14 cellular contexts compared by ENCODE assay signal in genomic region chr3:120470870-120471269, GRCh38. TPM values are rescaled to one million over a fixed set of nuclear protein-coding genes. Genes with fewer than 3 reads are reported as not detected.
DNase-seq lines count a peak whose midpoint lies in the region; FAIRE-seq and TF ChIP-seq lines count a peak whose summit lies in the region.
"Had no signal": no experiment of that assay in that cellular context is flagged by ENCODE, and none has a peak within 500 bp of the region (broad histone marks: within the 10 kb centered on the region; RNA-seq: fewer than 3 reads in every experiment).

No MANE protein-coding gene starts in this region.

- no peak for FAIRE-seq in RCC 7860 (lab: Jason Lieb, UNC)
- FAIRE-seq: endothelial cell of umbilical vein, GM12892, urothelium cell line had no signal

- no peaks in the 10 kb centered on the region for H3K4me1 ChIP-seq in cardiac muscle cell (ENCODE audit: low read depth)
- H3K4me1 ChIP-seq: spleen had no signal

- no peak for DNase-seq in Calu3
- peak; percentile 10 for DNase-seq in RCC 7860 (ENCODE audit: low spot score)
- DNase-seq in cardiac muscle cell (ENCODE audit: low read depth in 1 of 2, low spot score in 1 of 2): peak in 1 of 2 donors; percentile 10
- no peak for DNase-seq in osteocyte (ENCODE audit: extremely low spot score, unreplicated experiment)
- DNase-seq in NCI-H1105 treated with DMSO at 0.1 percent for 48 hours (lab: John Stamatoyannopoulos, UW): no peak
- DNase-seq in activated CD8-positive, alpha-beta memory T cell treated with anti-CD3 and anti-CD28 coated beads, Interleukin-2, amount 50 U/mL, for 48 hours: no peak
- no peak for DNase-seq in stimulated activated naive CD4-positive, alpha-beta T cell (lab: John Stamatoyannopoulos, UW)
- no peak for DNase-seq in activated naive CD4-positive, alpha-beta T cell treated with anti-CD3 and anti-CD28 coated beads, Interleukin-2, amount 10 ng/mL, durations not matched to agents 7 days and 5 days
- DNase-seq: natural killer cell, NCI-H2029 treated with DMSO at 0.1 percent for 48 hours, spleen had no signal

- H3K9me3 ChIP-seq in cardiac muscle cell (ENCODE audit: low read depth): no peaks in the 10 kb centered on the region
- H3K9me3 ChIP-seq: spleen had no signal

- intact Hi-C loops in Calu3 (cut with micrococcal nuclease; ENCODE audit: unreplicated experiment): no loop called here

- no peaks in the 10 kb centered on the region for H3K27me3 ChIP-seq in cardiac muscle cell

- H3K27ac ChIP-seq in cardiac muscle cell: peak overlapping the region; percentile 17
- H3K27ac ChIP-seq: spleen had no signal

- CTCF ChIA-PET in Calu3 (lab: Charles Lee): interaction anchor here (1.2 kb wide), 1 partner anchor 18 kb away, joined by 3 read pairs; no protein-coding TSS in a partner anchor
- CTCF ChIA-PET in activated naive CD4-positive, alpha-beta T cell treated with anti-CD3 and anti-CD28 coated beads, Interleukin-2, amount 10 ng/mL, durations not matched to agents 7 days and 5 days (lab: Charles Lee): no interaction called here

- no peak for TF ChIP-seq CTCF in Calu3 (IDR thresholded peaks at IDR 0.05; ENCODE audit: unreplicated experiment)
- no peak for TF ChIP-seq CTCF in cardiac muscle cell (IDR thresholded peaks at IDR 0.05; ENCODE audit: low read depth, low read length)
- no peak for TF ChIP-seq CTCF in osteocyte (IDR thresholded peaks at IDR 0.05)

- no peaks in the 10 kb centered on the region for H3K36me3 ChIP-seq in cardiac muscle cell
- H3K36me3 ChIP-seq: spleen had no signal

- no peaks in the 10 kb centered on the region for H3K27me3 Mint-ChIP-seq in Calu3 (ENCODE audit: unreplicated experiment)
- H3K27me3 Mint-ChIP-seq in osteocyte (ENCODE audit: unreplicated experiment): no peaks in the 10 kb centered on the region
- H3K27me3 Mint-ChIP-seq in activated naive CD4-positive, alpha-beta T cell treated with anti-CD3 and anti-CD28 coated beads, Interleukin-2, amount 10 ng/mL, durations not matched to agents 7 days and 5 days: peaks cover 14% of the 10 kb centered on the region

- H3K9me3 Mint-ChIP-seq in Calu3 (ENCODE audit: low read depth, unreplicated experiment) (peaks cover 6% of the 10 kb centered on the region), osteocyte (ENCODE audit: unreplicated experiment) (peaks cover 8% of the 10 kb centered on the region)
- H3K9me3 Mint-ChIP-seq in activated naive CD4-positive, alpha-beta T cell treated with anti-CD3 and anti-CD28 coated beads, Interleukin-2, amount 10 ng/mL, durations not matched to agents 7 days and 5 days: no peaks in the 10 kb centered on the region
- H3K9me3 Mint-ChIP-seq: natural killer cell had no signal

- peak overlapping the region; percentile 5 for H3K27ac Mint-ChIP-seq in Calu3 (ENCODE audit: unreplicated experiment)
- peak overlapping the region; percentile 64 for H3K27ac Mint-ChIP-seq in osteocyte (ENCODE audit: unreplicated experiment)
- H3K27ac Mint-ChIP-seq in activated naive CD4-positive, alpha-beta T cell treated with anti-CD3 and anti-CD28 coated beads, Interleukin-2, amount 10 ng/mL, durations not matched to agents 7 days and 5 days: no peak overlapping the region
- H3K27ac Mint-ChIP-seq: natural killer cell had no signal

- no peak overlapping the region for H3K4me3 Mint-ChIP-seq in Calu3 (ENCODE audit: low read depth, unreplicated experiment)
- H3K4me3 Mint-ChIP-seq in osteocyte (ENCODE audit: unreplicated experiment): no peak overlapping the region
- H3K4me3 Mint-ChIP-seq in activated naive CD4-positive, alpha-beta T cell treated with anti-CD3 and anti-CD28 coated beads, Interleukin-2, amount 10 ng/mL, durations not matched to agents 7 days and 5 days: no peak overlapping the region
- H3K4me3 Mint-ChIP-seq: natural killer cell had no signal

- BruUV-seq in Calu3 (replicated peaks; lab: Mats Ljungman, UMichigan): no TSS peak

- no peak overlapping the region for H3K4me3 ChIP-seq in cardiac muscle cell
- H3K4me3 ChIP-seq: spleen had no signal

- H3K4me1 Mint-ChIP-seq in Calu3 (ENCODE audit: low read depth, unreplicated experiment) (peaks cover 62% of the 10 kb centered on the region), osteocyte (ENCODE audit: unreplicated experiment) (peaks cover 33% of the 10 kb centered on the region)
- H3K4me1 Mint-ChIP-seq in activated naive CD4-positive, alpha-beta T cell treated with anti-CD3 and anti-CD28 coated beads, Interleukin-2, amount 10 ng/mL, durations not matched to agents 7 days and 5 days: no peaks in the 10 kb centered on the region
- H3K4me1 Mint-ChIP-seq: natural killer cell had no signal

- H3K36me3 Mint-ChIP-seq in Calu3 (ENCODE audit: insufficient read depth, unreplicated experiment) (peaks cover 12% of the 10 kb centered on the region), osteocyte (ENCODE audit: unreplicated experiment) (no peaks in the 10 kb centered on the region)
- H3K36me3 Mint-ChIP-seq in activated naive CD4-positive, alpha-beta T cell treated with anti-CD3 and anti-CD28 coated beads, Interleukin-2, amount 10 ng/mL, durations not matched to agents 7 days and 5 days: no peaks in the 10 kb centered on the region
- H3K36me3 Mint-ChIP-seq: natural killer cell had no signal

RNA-seq across cellular contexts. Expression of gene FSTL1, which starts 20.1 kb away (rescaled TPM):
- total RNA-seq in Calu3 (2022) (10.0 and 18.5 TPM in 2 replicates), cardiac muscle cell (241 and 353 TPM in 2 replicates), osteocyte (2,574 and 2,723 TPM in 2 replicates)
- 142 and 253 TPM in 2 replicates for polyA plus RNA-seq in cardiac muscle cell

Comparison
In these comparisons a context has a peak if more than half of its experiments do, and no peak if none do; other contexts are left out.
1. RNA of gene FSTL1, which starts 20.1 kb away (total RNA-seq): 2,574 to 2,723 TPM in osteocyte and 241 to 353 TPM in cardiac muscle cell; 10.0 to 18.5 TPM in Calu3; every median in the first group is over 10 times any median in the second.